Comparison of ENCODE assay signal across 11 cellular contexts in genomic region chr7:116426428-116427156, GRCh38.
DNase-seq lines count a peak whose midpoint lies in the region; ATAC-seq, FAIRE-seq and TF ChIP-seq lines count a peak whose summit lies in the region.
"Had no signal": no experiment of that assay in that cellular context is flagged by ENCODE, and none has a peak within 500 bp of the region (broad histone marks: within the 10 kb centered on the region; RNA-seq: fewer than 3 reads in every experiment).

No MANE protein-coding gene starts in this region.

- peak; percentile 98 for FAIRE-seq in A549 (lab: Jason Lieb, UNC)
- FAIRE-seq: GM19239 had no signal

- in situ Hi-C loops in brain microvascular endothelial cell (cut with HindIII; ENCODE audit: low pct_ligation_motif_present, low sequenced_read_pairs), result no loop called here

- H3K27me3 ChIP-seq in brain microvascular endothelial cell (replicated peaks), result no peaks in the 10 kb centered on the region

- 0 out of 3 replicates have a peak overlapping the region, but pooled peaks have one; percentile 5 for H3K4me3 ChIP-seq in A549
- H3K4me3 ChIP-seq in brain microvascular endothelial cell (ENCODE audit: low read depth, low read length), result no peak overlapping the region

- TF ChIP-seq CTCF in A549 (IDR thresholded peaks at IDR 0.05), result no peak
- no peak for TF ChIP-seq CTCF in brain microvascular endothelial cell (IDR thresholded peaks at IDR 0.05; ENCODE audit: low read depth, low read length, missing control alignments)

- DNase-seq in A549 (ENCODE audit: low read depth in 1 of 2, low spot score in 1 of 2) (peak; percentile 57 to 92), HPDE6-E6E7 (ENCODE audit: extremely low spot score) (peak; percentile 25), brain microvascular endothelial cell (peak; percentile 81), kidney tubule cell (ENCODE audit: low spot score) (peak; percentile 89), NK-92 (lab: John Stamatoyannopoulos, UW; ENCODE audit: unreplicated experiment) (no peak), germinal center (ENCODE audit: low spot score) (no peak)
- DNase-seq in activated CD4-positive, CD25-positive, alpha-beta regulatory T cell (lab: John Stamatoyannopoulos, UW), result no peak
- DNase-seq: OCI-M1; stimulated activated CD4-positive, alpha-beta T cell treated with anti-CD3 and anti-CD28 coated beads, Interleukin-12 subunit alpha, Interleukin-12 subunit beta, amount 100 ng/mL, for 4 hours had no signal

- POLR2A ChIA-PET in A549 (lab: Yijun Ruan, JAX), result interaction anchor here (1.0 to 1.2 kb wide), 3 partner anchors 12 to 216 kb away, joined by 3 to 4 read pairs (median 3); partner anchors contain the start of gene TES

- peak; percentile 85 to 89 for ATAC-seq in A549
- ATAC-seq in HG02938 (IDR thresholded peaks at IDR 0.05; ENCODE audit: unreplicated experiment), result no peak

- 12% methylated on average over 4 of the region's 4 CpGs for WGBS in A549 (ENCODE audit: missing lambda C conversion rate)

- H3K27ac ChIP-seq in A549, result peak overlapping the region; percentile 75 to 86
- peak overlapping the region; percentile 38 for H3K27ac ChIP-seq in brain microvascular endothelial cell

- no peaks in the 10 kb centered on the region for H3K36me3 ChIP-seq in brain microvascular endothelial cell (replicated peaks)

- TF ChIP-seq POLR2A in A549 (IDR thresholded peaks at IDR 0.05; ENCODE audit: low read length), result no peak

- TF ChIP-seq EP300 in A549 (IDR thresholded peaks at IDR 0.05), result peak in 1 of 2 experiments; percentile 59; a peak in 1 of 5 replicates

- CTCF ChIA-PET in A549 (lab: Yijun Ruan, JAX), result interaction anchor here (0.8 to 1.7 kb wide), 5 partner anchors 12 to 167 kb away, joined by 3 to 12 read pairs (median 3); no protein-coding TSS in a partner anchor

- peak overlapping the region; percentile 84 for H3K4me2 ChIP-seq in A549

- H3K9me3 ChIP-seq in A549, result no peaks in the 10 kb centered on the region

- TF ChIP-seq RAD21 in A549 (conservative IDR thresholded peaks at IDR 0.05 in 1 of 2, IDR thresholded peaks at IDR 0.05 in 1 of 2), result peak; percentile 47 to 50; a peak in 4 of 5 replicates

- H3K4me1 ChIP-seq in A549, result peaks cover 60% of the 10 kb centered on the region

TF ChIP-seq in A549, 52 proteins besides CTCF, POLR2A, EP300 and RAD21:
- TF ChIP-seq HMGXB4 (CRISPR knock-in tag; IDR thresholded peaks at IDR 0.05; ENCODE audit: borderline replicate concordance) (no peak), PBX3 (IDR thresholded peaks at IDR 0.05) (no peak; the same call in 1 of the 2 replicates), GATA3 (IDR thresholded peaks at IDR 0.05; ENCODE audit: borderline replicate concordance) (peak; percentile 97), TFCP2L1 (CRISPR knock-in tag; IDR thresholded peaks at IDR 0.05) (no peak), MAFK (IDR thresholded peaks at IDR 0.05; ENCODE audit: partially characterized antibody) (no peak), FOSL2 (IDR thresholded peaks at IDR 0.05) (peak; percentile 55; the same call in 1 of the 2 replicates), FOSL2 (CRISPR knock-in tag; IDR thresholded peaks at IDR 0.05) (peak; percentile 95), JUN (IDR thresholded peaks at IDR 0.05) (peak; percentile 39 to 58; a peak in 1 of 5 replicates), FOSB (CRISPR knock-in tag; IDR thresholded peaks at IDR 0.05) (no peak), CHD2 (IDR thresholded peaks at IDR 0.05; ENCODE audit: low read length, partially characterized antibody) (no peak), CEBPB (IDR thresholded peaks at IDR 0.05) (peak in 1 of 2 experiments; percentile 75; a peak in 2 of 4 replicates), BCL3 (IDR thresholded peaks at IDR 0.05) (0 out of 3 replicates have a peak, but pooled peaks have one; percentile 31), MAZ (IDR thresholded peaks at IDR 0.05; ENCODE audit: borderline replicate concordance, low read depth, low read length) (no peak), PHF8 (IDR thresholded peaks at IDR 0.05; ENCODE audit: borderline replicate concordance, low read depth) (no peak), NR3C1 (IDR thresholded peaks at IDR 0.05) (no peak), ZFP36 (IDR thresholded peaks at IDR 0.05; ENCODE audit: borderline replicate concordance, partially characterized antibody) (no peak), JUNB (IDR thresholded peaks at IDR 0.05) (peak; percentile 79), NPAS2 (CRISPR knock-in tag; IDR thresholded peaks at IDR 0.05; ENCODE audit: borderline replicate concordance) (no peak), ZSCAN20 (CRISPR knock-in tag; IDR thresholded peaks at IDR 0.05) (no peak), KDM5A (IDR thresholded peaks at IDR 0.05) (no peak), BHLHE40 (IDR thresholded peaks at IDR 0.05; ENCODE audit: low read depth, low read length) (no peak), SMC3 (IDR thresholded peaks at IDR 0.05) (no peak; the same call in 2 of the 3 replicates), HOXB13 (CRISPR knock-in tag; IDR thresholded peaks at IDR 0.05; ENCODE audit: low read depth) (no peak)
- TF ChIP-seq, protein P1, sequence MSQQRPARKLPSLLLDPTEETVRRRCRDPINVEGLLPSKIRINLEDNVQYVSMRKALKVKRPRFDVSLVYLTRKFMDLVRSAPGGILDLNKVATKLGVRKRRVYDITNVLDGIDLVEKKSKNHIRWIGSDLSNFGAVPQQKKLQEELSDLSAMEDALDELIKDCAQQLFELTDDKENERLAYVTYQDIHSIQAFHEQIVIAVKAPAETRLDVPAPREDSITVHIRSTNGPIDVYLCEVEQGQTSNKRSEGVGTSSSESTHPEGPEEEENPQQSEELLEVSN (IDR thresholded peaks at IDR 0.05; ENCODE audit: borderline replicate concordance, low read depth), result no peak
- TF ChIP-seq, protein P2, sequence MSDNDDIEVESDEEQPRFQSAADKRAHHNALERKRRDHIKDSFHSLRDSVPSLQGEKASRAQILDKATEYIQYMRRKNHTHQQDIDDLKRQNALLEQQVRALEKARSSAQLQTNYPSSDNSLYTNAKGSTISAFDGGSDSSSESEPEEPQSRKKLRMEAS (IDR thresholded peaks at IDR 0.05), result peak; percentile 68; the same call in 1 of the 2 replicates

Comparison
In these comparisons a context has a peak if more than half of its experiments do, and no peak if none do; other contexts are left out.
1. DNase-seq: peak in A549 (2 of 2), HPDE6-E6E7 (single experiment), brain microvascular endothelial cell (single experiment) and kidney tubule cell (single experiment); none in NK-92 (single experiment), germinal center (single experiment) and activated CD4-positive, CD25-positive, alpha-beta regulatory T cell (0 of 4).